Comparison of ENCODE assay signal across 10 cellular contexts in genomic region chr5:34684281-34684979, GRCh38. TPM values are rescaled to one million over a fixed set of nuclear protein-coding genes. Genes with fewer than 3 reads are reported as not detected.
DNase-seq lines count a peak whose midpoint lies in the region; ATAC-seq and TF ChIP-seq lines count a peak whose summit lies in the region.
"Had no signal": no experiment of that assay in that cellular context is flagged by ENCODE, and none has a peak within 500 bp of the region (broad histone marks: within the 10 kb centered on the region; RNA-seq: fewer than 3 reads in every experiment).

No MANE protein-coding gene starts in this region.

- TF ChIP-seq CTCF in fibroblast of mammary gland (conservative IDR thresholded peaks at IDR 0.05; ENCODE audit: control insufficient read depth, insufficient read depth, low read depth, low read length), result peak; percentile 16

- H3K27me3 Mint-ChIP-seq in stimulated activated naive B cell treated with anti-CD40 and anti-IgM and Interleukin-4, amounts not matched to agents 10 μg/mL and 1 μg/mL and 100 μg/mL, for 72 hours, result no peaks in the 10 kb centered on the region

- intact Hi-C loops in sciatic nerve (cut with DNase I), result no loop called here

- no peak overlapping the region for H3K4me3 Mint-ChIP-seq in stimulated activated naive B cell treated with anti-CD40 and anti-IgM and Interleukin-4, amounts not matched to agents 10 μg/mL and 1 μg/mL and 100 μg/mL, for 72 hours
- H3K4me3 Mint-ChIP-seq: B cell had no signal

- peak; percentile 35 for DNase-seq in activated CD4-positive, alpha-beta T cell treated with anti-CD3 and anti-CD28 coated beads for 48 hours
- DNase-seq in activated CD4-positive, alpha-beta T cell treated with anti-CD3 and anti-CD28 coated beads for 4 hours, result no peak
- DNase-seq in NCI-H748 treated with DMSO at 0.1 percent for 48 hours (lab: John Stamatoyannopoulos, UW) (peak; percentile 99), fibroblast of mammary gland (ENCODE audit: low read depth) (peak; percentile 45), retina (peak; percentile 64), sciatic nerve (ENCODE audit: low spot score) (no peak)
- no peak for DNase-seq in stimulated activated naive B cell treated with anti-CD40 and anti-IgM and Interleukin-4, amounts not matched to agents 10 μg/mL and 1 μg/mL and 100 μg/mL, for 72 hours
- DNase-seq: NCI-H2029 treated with DMSO at 0.1 percent for 48 hours had no signal

- H3K9me3 Mint-ChIP-seq in stimulated activated naive B cell treated with anti-CD40 and anti-IgM and Interleukin-4, amounts not matched to agents 10 μg/mL and 1 μg/mL and 100 μg/mL, for 72 hours, result no peaks in the 10 kb centered on the region

- no peaks in the 10 kb centered on the region for H3K36me3 Mint-ChIP-seq in stimulated activated naive B cell treated with anti-CD40 and anti-IgM and Interleukin-4, amounts not matched to agents 10 μg/mL and 1 μg/mL and 100 μg/mL, for 72 hours

- no peak overlapping the region for H3K27ac Mint-ChIP-seq in stimulated activated naive B cell treated with anti-CD40 and anti-IgM and Interleukin-4, amounts not matched to agents 10 μg/mL and 1 μg/mL and 100 μg/mL, for 72 hours
- H3K27ac Mint-ChIP-seq: B cell had no signal

- ATAC-seq in HG03571 (IDR thresholded peaks at IDR 0.05; ENCODE audit: unreplicated experiment), result no peak
- no peak for ATAC-seq in sciatic nerve
- no peak for ATAC-seq in stimulated activated naive B cell treated with anti-CD40 and anti-IgM and Interleukin-4, amounts not matched to agents 10 μg/mL and 1 μg/mL and 100 μg/mL, for 72 hours (replicated peaks)

- H3K4me1 Mint-ChIP-seq in stimulated activated naive B cell treated with anti-CD40 and anti-IgM and Interleukin-4, amounts not matched to agents 10 μg/mL and 1 μg/mL and 100 μg/mL, for 72 hours, result no peaks in the 10 kb centered on the region
- H3K4me1 Mint-ChIP-seq: B cell had no signal

- no peak overlapping the region for H3K4me3 ChIP-seq in fibroblast of mammary gland (ENCODE audit: control insufficient read depth, low read depth, low read length)

RNA-seq across cellular contexts. Expression of gene RAI14, which starts 28.3 kb away (rescaled TPM):
- 147 TPM for total RNA-seq in sciatic nerve

Comparison
In these comparisons a context has a peak if more than half of its experiments do, and no peak if none do; other contexts are left out.
1. DNase-seq: peak in activated CD4-positive, alpha-beta T cell treated with anti-CD3 and anti-CD28 coated beads for 48 hours (single experiment), NCI-H748 treated with DMSO at 0.1 percent for 48 hours (single experiment), fibroblast of mammary gland (single experiment) and retina (single experiment); none in activated CD4-positive, alpha-beta T cell treated with anti-CD3 and anti-CD28 coated beads for 4 hours (0 of 2), sciatic nerve (single experiment) and stimulated activated naive B cell treated with anti-CD40 and anti-IgM and Interleukin-4, amounts not matched to agents 10 μg/mL and 1 μg/mL and 100 μg/mL, for 72 hours (single experiment).